In the genomic region with DNA sequence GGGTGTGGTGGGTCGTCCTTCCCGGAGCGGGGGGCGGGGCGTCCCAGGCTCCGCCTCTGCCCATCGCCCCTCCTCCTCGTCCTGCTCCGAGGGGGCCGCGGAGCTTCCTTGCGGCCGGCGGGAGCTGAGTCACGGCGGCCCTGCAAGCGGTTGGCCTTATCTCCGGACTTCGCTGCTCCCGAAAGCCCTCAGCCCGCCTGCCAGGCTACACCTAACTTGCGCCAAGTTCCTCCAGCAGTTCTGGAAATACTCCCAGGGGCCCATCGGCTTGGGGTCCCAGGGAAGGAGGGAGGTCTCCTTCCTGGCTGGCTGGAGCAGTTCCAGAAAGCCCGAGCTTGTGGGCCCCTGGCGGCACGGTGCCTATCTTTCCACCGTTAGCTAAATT, we compare ENCODE assay signal across 8 cellular contexts. TPM values are rescaled to one million over a fixed set of nuclear protein-coding genes. Genes with fewer than 3 reads are reported as not detected.
A peak's percentile ranks its signal among the peaks of the same experiment; 100 is the strongest.
DNase-seq lines count a peak whose midpoint lies in the region; ATAC-seq and TF ChIP-seq lines count a peak whose summit lies in the region.

No MANE protein-coding gene starts in this region.

- peak overlapping the region; percentile 78 for H3K4me3 ChIP-seq in CD8-positive, alpha-beta T cell (ENCODE audit: low read depth, low read length)
- peak overlapping the region; percentile 54 to 76 for H3K4me3 ChIP-seq in Panc1 (ENCODE audit: low read depth in 2 of 2, low read length in 2 of 2)
- peak overlapping the region; percentile 53 for H3K4me3 ChIP-seq in suprapubic skin

- peak; percentile 74 for ATAC-seq in CD8-positive, alpha-beta T cell
- ATAC-seq in GM19372 (IDR thresholded peaks at IDR 0.05; ENCODE audit: low read depth, unreplicated experiment): peak; percentile 76
- peak; percentile 55 for ATAC-seq in HG03558 (IDR thresholded peaks at IDR 0.05; ENCODE audit: extremely low read depth, unreplicated experiment)
- peak; percentile 87 for ATAC-seq in Panc1
- ATAC-seq in natural killer cell treated with Interleukin-12 subunit alpha and Interleukin-12 subunit beta and Interleukin-15 and Interleukin-18, amount 100 ng/mL, for 72 hours: peak; percentile 92 to 94

- no peaks in the 10 kb centered on the region for H3K9me3 Mint-ChIP-seq in CD8-positive, alpha-beta T cell
- H3K9me3 Mint-ChIP-seq in natural killer cell treated with Interleukin-12 subunit alpha and Interleukin-12 subunit beta and Interleukin-15 and Interleukin-18, amount 100 ng/mL, for 72 hours: no peaks in the 10 kb centered on the region

- H3K9me3 ChIP-seq in CD8-positive, alpha-beta T cell (ENCODE audit: low read length): no peaks in the 10 kb centered on the region
- no peaks in the 10 kb centered on the region for H3K9me3 ChIP-seq in Panc1 (ENCODE audit: control insufficient read depth, insufficient read depth, low read depth, low read length)
- H3K9me3 ChIP-seq in suprapubic skin: no peaks in the 10 kb centered on the region

- H3K27me3 Mint-ChIP-seq in CD8-positive, alpha-beta T cell (ENCODE audit: low read depth): no peaks in the 10 kb centered on the region
- H3K27me3 Mint-ChIP-seq in natural killer cell treated with Interleukin-12 subunit alpha and Interleukin-12 subunit beta and Interleukin-15 and Interleukin-18, amount 100 ng/mL, for 72 hours: no peaks in the 10 kb centered on the region

- peaks cover 17% of the 10 kb centered on the region for H3K4me1 Mint-ChIP-seq in CD8-positive, alpha-beta T cell (ENCODE audit: low read depth)
- H3K4me1 Mint-ChIP-seq in natural killer cell treated with Interleukin-12 subunit alpha and Interleukin-12 subunit beta and Interleukin-15 and Interleukin-18, amount 100 ng/mL, for 72 hours (ENCODE audit: low read depth in 2 of 2): peaks cover 0 to 7% of the 10 kb centered on the region in 2 donors

- peak overlapping the region; percentile 14 for H3K27ac ChIP-seq in CD8-positive, alpha-beta T cell (ENCODE audit: low read depth, low read length)
- peak overlapping the region; percentile 96 for H3K27ac ChIP-seq in Panc1 (ENCODE audit: low read length)
- H3K27ac ChIP-seq in suprapubic skin: peak overlapping the region; percentile 98

- TF ChIP-seq CTCF in CD8-positive, alpha-beta T cell (IDR thresholded peaks at IDR 0.05): no peak
- TF ChIP-seq CTCF in Panc1 (IDR thresholded peaks at IDR 0.05): no peak
- no peak for TF ChIP-seq CTCF in suprapubic skin (IDR thresholded peaks at IDR 0.05)

- H3K4me3 Mint-ChIP-seq in CD8-positive, alpha-beta T cell: peak overlapping the region; percentile 86
- H3K4me3 Mint-ChIP-seq in natural killer cell treated with Interleukin-12 subunit alpha and Interleukin-12 subunit beta and Interleukin-15 and Interleukin-18, amount 100 ng/mL, for 72 hours: peak overlapping the region; percentile 75

- no TSS peak for BruUV-seq in Panc1 (replicated peaks; lab: Mats Ljungman, UMichigan)

- POLR2A ChIA-PET in CD8-positive, alpha-beta T cell (lab: Charles Lee): interaction anchor here (0.7 to 3.5 kb wide), 7 partner anchors 11 to 240 kb away, joined by 3 to 26 read pairs (median 5); a partner anchor contains a TSS
- POLR2A ChIA-PET in Panc1 (lab: Charles Lee): interaction anchor here (0.6 to 1.1 kb wide), 3 partner anchors 41 to 87 kb away, joined by 3 to 5 read pairs (median 3); no protein-coding TSS in a partner anchor

- CTCF ChIA-PET in CD8-positive, alpha-beta T cell (lab: Charles Lee): interaction anchor here (1.0 to 1.1 kb wide), 2 partner anchors 9 to 59 kb away, joined by 3 read pairs; a partner anchor contains a TSS
- CTCF ChIA-PET in Panc1 (lab: Charles Lee): interaction anchor here (0.6 kb wide), 1 partner anchor 147 kb away, joined by 3 read pairs; no protein-coding TSS in a partner anchor

- peak in 1 of 2 donors; percentile 75 for TF ChIP-seq POLR2A in suprapubic skin (IDR thresholded peaks at IDR 0.05)

- H3K36me3 Mint-ChIP-seq in CD8-positive, alpha-beta T cell: no peaks in the 10 kb centered on the region
- H3K36me3 Mint-ChIP-seq in natural killer cell treated with Interleukin-12 subunit alpha and Interleukin-12 subunit beta and Interleukin-15 and Interleukin-18, amount 100 ng/mL, for 72 hours: no peaks in the 10 kb centered on the region

- TF ChIP-seq EP300 in suprapubic skin (IDR thresholded peaks at IDR 0.05): no peak

- peak in 5 of 7 experiments; percentile 33 to 74 (median 42) for DNase-seq in CD8-positive, alpha-beta T cell
- DNase-seq in Panc1 (ENCODE audit: low read depth, low spot score) (peak; percentile 35), fibroblast of the conjunctiva (ENCODE audit: low read depth) (peak; percentile 91), suprapubic skin (ENCODE audit: low spot score in 2 of 2) (peak; percentile 94)
- peak; percentile 82 for DNase-seq in activated effector memory CD4-positive, alpha-beta T cell treated with anti-CD3 and anti-CD28 coated beads, Interleukin-2, amount 50 U/mL, for 16 hours
- peak; percentile 88 for DNase-seq in natural killer cell treated with Interleukin-12 subunit alpha and Interleukin-12 subunit beta and Interleukin-15 and Interleukin-18, amount 100 ng/mL, for 72 hours (ENCODE audit: low spot score)

- no peaks in the 10 kb centered on the region for H3K27me3 ChIP-seq in CD8-positive, alpha-beta T cell (ENCODE audit: insufficient read depth, low read length)
- no peaks in the 10 kb centered on the region for H3K27me3 ChIP-seq in Panc1 (ENCODE audit: control insufficient read depth, insufficient read depth, low read length)
- H3K27me3 ChIP-seq in suprapubic skin: no peaks in the 10 kb centered on the region

- no peaks in the 10 kb centered on the region for H3K36me3 ChIP-seq in CD8-positive, alpha-beta T cell (ENCODE audit: insufficient read depth, low read length)
- H3K36me3 ChIP-seq in Panc1 (ENCODE audit: control insufficient read depth, insufficient read depth, low read length) (no peaks in the 10 kb centered on the region; the same call in 1 of the 2 replicates), suprapubic skin (no peaks in the 10 kb centered on the region)

- intact Hi-C loops in CD8-positive, alpha-beta T cell (cut with DNase I, micrococcal nuclease): loop anchor here (1.0 to 5.0 kb wide), 2 partner anchors 61 kb away; a partner anchor contains a TSS
- intact Hi-C loops in Panc1 (cut with micrococcal nuclease; ENCODE audit: unreplicated experiment): no loop called here

- peak overlapping the region; percentile 61 for H3K27ac Mint-ChIP-seq in CD8-positive, alpha-beta T cell
- H3K27ac Mint-ChIP-seq in natural killer cell treated with Interleukin-12 subunit alpha and Interleukin-12 subunit beta and Interleukin-15 and Interleukin-18, amount 100 ng/mL, for 72 hours: peak overlapping the region; percentile 77

- under 1% methylated on average over 19 of the region's 27 CpGs for WGBS in suprapubic skin

- peaks cover 21% of the 10 kb centered on the region for H3K4me1 ChIP-seq in CD8-positive, alpha-beta T cell (ENCODE audit: insufficient read depth, low read length)
- peaks cover 33% of the 10 kb centered on the region for H3K4me1 ChIP-seq in Panc1 (ENCODE audit: control insufficient read depth, insufficient read depth, low read length)
- H3K4me1 ChIP-seq in suprapubic skin: peaks cover 31% of the 10 kb centered on the region

- in situ Hi-C loops in Panc1 (cut with HindIII; ENCODE audit: low pct_unique_long_range_greater_than_20kb, low sequenced_read_pairs): no loop called here

RNA-seq across cellular contexts. Expression of a gene that starts 54.2 kb away (rescaled TPM):
- 10 to 100 TPM; 14.7 to 15.5 TPM for total RNA-seq in CD8-positive, alpha-beta T cell
- total RNA-seq in Panc1 (2021; ENCODE audit: unreplicated experiment) (43.6 TPM), suprapubic skin (10 to 100 TPM; 14.7 to 21.9 (median 21.4) TPM)
- 36.1 TPM for polyA plus RNA-seq in Panc1 (2012; ENCODE audit: insufficient read length)
- total RNA-seq in natural killer cell treated with Interleukin-12 subunit alpha and Interleukin-12 subunit beta and Interleukin-15 and Interleukin-18, amount 100 ng/mL, for 72 hours: 10 to 100 TPM; 28.2 to 36.5 TPM

RNA-seq across cellular contexts. Expression of a gene that starts 59.6 kb away (rescaled TPM):
- total RNA-seq in CD8-positive, alpha-beta T cell: 100 to 1,000 TPM; 126 to 133 TPM
- total RNA-seq in Panc1 (2021; ENCODE audit: unreplicated experiment) (80.0 TPM), suprapubic skin (10 to 100 TPM; 31.4 to 62.1 (median 56.6) TPM)
- 40.4 TPM for polyA plus RNA-seq in Panc1 (2012; ENCODE audit: insufficient read length)
- 10 to 100 TPM; 45.2 to 70.8 TPM for total RNA-seq in natural killer cell treated with Interleukin-12 subunit alpha and Interleukin-12 subunit beta and Interleukin-15 and Interleukin-18, amount 100 ng/mL, for 72 hours

Comparison
In these comparisons a context has a peak if more than half of its experiments do, and no peak if none do; other contexts are left out.
1. Peak in every context shown above with its lines: DNase-seq, ATAC-seq, H3K4me3 ChIP-seq and H3K27ac ChIP-seq.
2. DNase-seq: peak in every context shown above with its lines; median percentile 94 in suprapubic skin; 91 in fibroblast of the conjunctiva; 88 in natural killer cell treated with Interleukin-12 subunit alpha and Interleukin-12 subunit beta and Interleukin-15 and Interleukin-18, amount 100 ng/mL, for 72 hours; 82 in activated effector memory CD4-positive, alpha-beta T cell treated with anti-CD3 and anti-CD28 coated beads, Interleukin-2, amount 50 U/mL, for 16 hours; 42 in CD8-positive, alpha-beta T cell; 35 in Panc1.
3. H3K27ac ChIP-seq: peak in every context shown above with its lines; median percentile 98 in suprapubic skin; 96 in Panc1; 14 in CD8-positive, alpha-beta T cell.